Comparison of ENCODE assay signal across 30 cellular contexts in genomic region chr2:124530203-124530602, GRCh38.
DNase-seq lines count a peak whose midpoint lies in the region; FAIRE-seq and TF ChIP-seq lines count a peak whose summit lies in the region.
"Had no signal": no experiment of that assay in that cellular context is flagged by ENCODE, and none has a peak within 500 bp of the region (broad histone marks: within the 10 kb centered on the region; RNA-seq: fewer than 3 reads in every experiment).

No MANE protein-coding gene starts in this region.

- no peaks in the 10 kb centered on the region for H4K20me1 ChIP-seq in OCI-LY7 (ENCODE audit: insufficient read depth, low read length)

- no peaks in the 10 kb centered on the region for H3K79me2 ChIP-seq in OCI-LY7 (ENCODE audit: insufficient read depth, low read depth, low read length)

- H3K9me2 ChIP-seq in OCI-LY7 (ENCODE audit: insufficient read depth, low read length): no peaks in the 10 kb centered on the region

- peak; percentile 8 for TF ChIP-seq CTCF in D721Med (IDR thresholded peaks at IDR 0.05; ENCODE audit: insufficient read depth, missing control alignments)
- TF ChIP-seq CTCF in OCI-LY7 (conservative IDR thresholded peaks at IDR 0.05; ENCODE audit: low read length): peak; percentile 46

- POLR2A ChIA-PET in OCI-LY7 (lab: Charles Lee): no interaction called here

- H3K36me3 ChIP-seq in OCI-LY7 (ENCODE audit: insufficient read depth, low read length): no peaks in the 10 kb centered on the region
- H3K36me3 ChIP-seq: left ventricle myocardium inferior, right atrium auricular region, upper lobe of right lung, WERI-Rb-1 had no signal

- no TSS peak for BruUV-seq in OCI-LY7 (replicated peaks; lab: Mats Ljungman, UMichigan)

- no peak overlapping the region for H3K4me2 ChIP-seq in OCI-LY7 (ENCODE audit: low read length)

- DNase-seq in NCI-H2171 treated with DMSO at 0.1 percent for 48 hours (lab: John Stamatoyannopoulos, UW) (peak; percentile 9), NCI-H2171 (lab: John Stamatoyannopoulos, UW) (no peak), D721Med (ENCODE audit: insufficient read length, low spot score) (no peak), OCI-LY7 (ENCODE audit: low spot score) (no peak), mucosa of gallbladder (ENCODE audit: low spot score) (peak; percentile 13), activated T-cell treated with anti-CD3 and anti-CD28 coated beads for 4 hours (no peak), NCI-H345 treated with DMSO at 0.1 percent for 48 hours (lab: John Stamatoyannopoulos, UW; ENCODE audit: unreplicated experiment) (no peak), 8988T (no peak)
- DNase-seq: activated CD4-positive, alpha-beta T cell treated with anti-CD3 and anti-CD28 coated beads, Interleukin-2, amount 10 ng/mL, durations not matched to agents 7 days and 5 days; activated effector memory CD4-positive, alpha-beta T cell treated with anti-CD3 and anti-CD28 coated beads, Interleukin-2, amount 50 U/mL, for 16 hours; activated naive CD8-positive, alpha-beta T cell treated with anti-CD3 and anti-CD28 coated beads for 36 hours; activated T-cell treated with anti-CD3 and anti-CD28 coated beads, Interleukin-2, amount 50 U/mL, for 24 hours; aorta; CD8-positive, alpha-beta T cell; effector CD8-positive, alpha-beta T cell; left ventricle myocardium inferior; NCI-H1105; NCI-H187 treated with DMSO at 0.1 percent for 48 hours; NCI-H2227 treated with DMSO at 0.1 percent for 48 hours; NCI-H526 treated with DMSO at 0.1 percent for 48 hours; stimulated activated CD4-positive, alpha-beta T cell treated with anti-CD3 and anti-CD28 coated beads, Interleukin-1b, Interleukin-23, amount 100 ng/mL, for 48 hours; stimulated activated naive CD8-positive, alpha-beta T cell treated with anti-CD3 and anti-CD28 coated beads, Interleukin-15, Interleukin-2, amounts not matched to agents 100 U/mL and 50 U/mL, for 24 hours; T-cell; upper lobe of right lung; WERI-Rb-1 had no signal

- no peaks in the 10 kb centered on the region for H3K9me3 ChIP-seq in OCI-LY7 (ENCODE audit: low read length)
- H3K9me3 ChIP-seq: left ventricle myocardium inferior, right atrium auricular region, upper lobe of right lung had no signal

- no peak overlapping the region for H3K27ac ChIP-seq in OCI-LY7 (ENCODE audit: low read depth, low read length, poor library complexity, severe bottlenecking)
- H3K27ac ChIP-seq: left ventricle myocardium inferior, right atrium auricular region, upper lobe of right lung, WERI-Rb-1 had no signal

- H3K4me1 ChIP-seq in OCI-LY7 (ENCODE audit: insufficient read depth, low read length, poor library complexity, severe bottlenecking): no peaks in the 10 kb centered on the region
- H3K4me1 ChIP-seq: left ventricle myocardium inferior, right atrium auricular region, upper lobe of right lung had no signal

- no peak for FAIRE-seq in D721Med (lab: Jason Lieb, UNC)
- FAIRE-seq: bronchial epithelial cell, colon, G401.6, islet of Langerhans had no signal

- H2AFZ ChIP-seq in OCI-LY7 (ENCODE audit: low read length): no peak overlapping the region

- H3K4me3 ChIP-seq in OCI-LY7 (ENCODE audit: low read depth, low read length, poor library complexity, severe bottlenecking): no peak overlapping the region
- H3K4me3 ChIP-seq: left ventricle myocardium inferior, right atrium auricular region, upper lobe of right lung had no signal

- intact Hi-C loops in OCI-LY7 (cut with micrococcal nuclease; ENCODE audit: unreplicated experiment): no loop called here

- CTCF ChIA-PET in OCI-LY7 (lab: Charles Lee; ENCODE audit: unreplicated experiment): no interaction called here

Comparison
In these comparisons a context has a peak if more than half of its experiments do, and no peak if none do; other contexts are left out.
1. DNase-seq: peak in NCI-H2171 treated with DMSO at 0.1 percent for 48 hours (single experiment) and mucosa of gallbladder (single experiment); none in NCI-H2171 (single experiment), D721Med (single experiment), OCI-LY7 (single experiment), activated T-cell treated with anti-CD3 and anti-CD28 coated beads for 4 hours (single experiment), NCI-H345 treated with DMSO at 0.1 percent for 48 hours (single experiment) and 8988T (single experiment).